In genomic region chr16:68760671-68761275, GRCh38 we compare ENCODE assay signal across 8 cellular contexts. TPM values are rescaled to one million over a fixed set of nuclear protein-coding genes. Genes with fewer than 3 reads are reported as not detected.
DNase-seq lines count a peak whose midpoint lies in the region; ATAC-seq and TF ChIP-seq lines count a peak whose summit lies in the region.

No MANE protein-coding gene starts in this region.

- no peak overlapping the region for H3K4me3 Mint-ChIP-seq in CD4-positive, alpha-beta T cell

- H3K36me3 Mint-ChIP-seq in CD4-positive, alpha-beta T cell (ENCODE audit: low read depth): no peaks in the 10 kb centered on the region

- DNase-seq in activated CD8-positive, alpha-beta memory T cell treated with anti-CD3 and anti-CD28 coated beads, Interleukin-2, amount 50 U/mL, for 48 hours: peak; percentile 69
- no peak for DNase-seq in activated CD8-positive, alpha-beta memory T cell treated with anti-CD3 and anti-CD28 coated beads, Interleukin-2, amount 50 U/mL, for 4 hours
- DNase-seq in SJSA1 (ENCODE audit: low read depth in 1 of 2, low spot score in 2 of 2): peak; percentile 31 to 51
- peak; percentile 18 for DNase-seq in fibroblast of mammary gland (ENCODE audit: low read depth)
- peak; percentile 63 for DNase-seq in stimulated activated CD4-positive, alpha-beta T cell treated with anti-CD3 and anti-CD28 coated beads, Interleukin-4, amount 100 ng/mL, for 24 hours
- DNase-seq in CD4-positive, alpha-beta T cell: no peak
- no peak for DNase-seq in NCI-H2081 treated with DMSO at 0.1 percent for 48 hours (lab: John Stamatoyannopoulos, UW)

- H3K27ac ChIP-seq in SJSA1: no peak overlapping the region
- no peak overlapping the region for H3K27ac ChIP-seq in CD4-positive, alpha-beta T cell (ENCODE audit: low read depth, low read length)

- H3K9me3 ChIP-seq in SJSA1 (replicated peaks): 0 out of 2 replicates have a peak, but pooled peaks cover 2% of the 10 kb centered on the region
- no peaks in the 10 kb centered on the region for H3K9me3 ChIP-seq in CD4-positive, alpha-beta T cell (ENCODE audit: control insufficient read depth, low read length)

- no peak for TF ChIP-seq CTCF in fibroblast of mammary gland (conservative IDR thresholded peaks at IDR 0.05; ENCODE audit: control insufficient read depth, insufficient read depth, low read depth, low read length)
- TF ChIP-seq CTCF in CD4-positive, alpha-beta T cell (IDR thresholded peaks at IDR 0.05): no peak

- H3K4me3 ChIP-seq in SJSA1: no peak overlapping the region
- H3K4me3 ChIP-seq in fibroblast of mammary gland (ENCODE audit: control insufficient read depth, low read depth, low read length): no peak overlapping the region

- H3K36me3 ChIP-seq in SJSA1: no peaks in the 10 kb centered on the region

- no peaks in the 10 kb centered on the region for H3K9me3 Mint-ChIP-seq in CD4-positive, alpha-beta T cell

- intact Hi-C loops in CD4-positive, alpha-beta T cell (cut with DNase I, micrococcal nuclease): no loop called here

- H3K27me3 Mint-ChIP-seq in CD4-positive, alpha-beta T cell: no peaks in the 10 kb centered on the region

- H3K4me1 Mint-ChIP-seq in CD4-positive, alpha-beta T cell (ENCODE audit: low read depth): peaks cover 10% of the 10 kb centered on the region

- CTCF ChIA-PET in CD4-positive, alpha-beta T cell (lab: Charles Lee): no interaction called here

- H3K4me1 ChIP-seq in SJSA1 (replicated peaks): peaks cover 10% of the 10 kb centered on the region

- no peak overlapping the region for H3K27ac Mint-ChIP-seq in CD4-positive, alpha-beta T cell

- ATAC-seq in HG02981 (IDR thresholded peaks at IDR 0.05; ENCODE audit: unreplicated experiment): peak; percentile 46
- no peak for ATAC-seq in CD4-positive, alpha-beta T cell (ENCODE audit: poor library complexity)

- POLR2A ChIA-PET in CD4-positive, alpha-beta T cell (lab: Charles Lee): no interaction called here

- no peaks in the 10 kb centered on the region for H3K27me3 ChIP-seq in SJSA1 (replicated peaks)
- no peaks in the 10 kb centered on the region for H3K27me3 ChIP-seq in CD4-positive, alpha-beta T cell (ENCODE audit: control insufficient read depth, insufficient read depth, low read length)

RNA-seq across cellular contexts. Expression of gene CDH1, which starts 23.7 kb away (rescaled TPM):
- 0.03 and 0.06 TPM in 2 replicates for total RNA-seq in SJSA1 (2014; rRNA removed; shearing (Covaris generic))
- total RNA-seq in CD4-positive, alpha-beta T cell: under 1 TPM; 0.31 to 0.49 TPM

Comparison
In these comparisons a context has a peak if more than half of its experiments do, and no peak if none do; other contexts are left out.
1. DNase-seq: peak in activated CD8-positive, alpha-beta memory T cell treated with anti-CD3 and anti-CD28 coated beads, Interleukin-2, amount 50 U/mL, for 48 hours (single experiment), SJSA1 (2 of 2), fibroblast of mammary gland (single experiment) and stimulated activated CD4-positive, alpha-beta T cell treated with anti-CD3 and anti-CD28 coated beads, Interleukin-4, amount 100 ng/mL, for 24 hours (single experiment); none in activated CD8-positive, alpha-beta memory T cell treated with anti-CD3 and anti-CD28 coated beads, Interleukin-2, amount 50 U/mL, for 4 hours (single experiment), CD4-positive, alpha-beta T cell (0 of 10) and NCI-H2081 treated with DMSO at 0.1 percent for 48 hours (single experiment).